ENCODE assay signal across 10 cellular contexts in genomic region chr2:179096090-179096489, GRCh38. TPM values are rescaled to one million over a fixed set of nuclear protein-coding genes. Genes with fewer than 3 reads are reported as not detected.
DNase-seq lines count a peak whose midpoint lies in the region; ATAC-seq, FAIRE-seq and TF ChIP-seq lines count a peak whose summit lies in the region.
"Had no signal": no experiment of that assay in that cellular context is flagged by ENCODE, and none has a peak within 500 bp of the region (broad histone marks: within the 10 kb centered on the region; RNA-seq: fewer than 3 reads in every experiment).

No MANE protein-coding gene starts in this region.

- in situ Hi-C loops in HepG2 (cut with HindIII; ENCODE audit: extremely low pct_ligation_motif_present, low pct_unique_long_range_greater_than_20kb), result no loop called here

- no peaks in the 10 kb centered on the region for H3K9me2 ChIP-seq in MM.1S (replicated peaks; ENCODE audit: insufficient read depth, low read length)

- no peaks in the 10 kb centered on the region for H4K20me1 ChIP-seq in MM.1S (ENCODE audit: insufficient read depth, low read length)
- H4K20me1 ChIP-seq in HepG2 (ENCODE audit: insufficient read depth, low read length), result no peaks in the 10 kb centered on the region

- H3K4me1 ChIP-seq in MM.1S (ENCODE audit: low read length) (peaks cover 34% of the 10 kb centered on the region), HepG2 (ENCODE audit: insufficient read depth, low read length) (no peaks in the 10 kb centered on the region), pancreas (no peaks in the 10 kb centered on the region)

- FAIRE-seq in HepG2 (lab: Jason Lieb, UNC), result no peak
- no peak for FAIRE-seq in frontal cortex (lab: Jason Lieb, UNC)
- no peak for FAIRE-seq in pancreas (lab: Jason Lieb, UNC)

- ATAC-seq in GM21723 (IDR thresholded peaks at IDR 0.05; ENCODE audit: unreplicated experiment), result peak; percentile 99
- ATAC-seq in HepG2, result peak; percentile 24
- ATAC-seq in pancreas, result no peak

- H3K9ac ChIP-seq in MM.1S (ENCODE audit: low read length) (peak overlapping the region; percentile 5; the same call in 1 of the 2 replicates), HepG2 (ENCODE audit: insufficient read depth, low read depth, low read length) (no peak overlapping the region)

- TF ChIP-seq RAD21 in HepG2 (CRISPR knock-in tag; IDR thresholded peaks at IDR 0.05), result no peak

- H3K27ac ChIP-seq in MM.1S (ENCODE audit: low read length) (peak overlapping the region; percentile 73; the same call in 1 of the 2 replicates), HepG2 (ENCODE audit: extremely low read length, insufficient read depth, low read length) (no peak overlapping the region), pancreas (no peak overlapping the region)
- H3K27ac ChIP-seq: 22Rv1 had no signal

- H3K79me2 ChIP-seq in MM.1S (ENCODE audit: low read length) (no peaks in the 10 kb centered on the region), HepG2 (ENCODE audit: insufficient read depth, low read length) (no peaks in the 10 kb centered on the region)

- no peak overlapping the region; the same call in 1 of the 2 replicates for H3K4me3 ChIP-seq in MM.1S (ENCODE audit: low read length)
- no peak overlapping the region for H3K4me3 ChIP-seq in HepG2 (replicated peaks in 1 of 3; ENCODE audit: insufficient read depth in 1 of 3, low read depth in 2 of 3, low read length in 3 of 3)
- H3K4me3 ChIP-seq in pancreas, result no peak overlapping the region

- peak overlapping the region; percentile 55 for H3K4me2 ChIP-seq in MM.1S (ENCODE audit: low read depth, low read length)
- H3K4me2 ChIP-seq in HepG2 (ENCODE audit: low read depth, low read length), result no peak overlapping the region

- no peaks in the 10 kb centered on the region for H3K27me3 ChIP-seq in MM.1S (replicated peaks; ENCODE audit: insufficient read depth, low read length)
- 0 out of 5 replicates have a peak, but pooled peaks cover 0 to 1% of the 10 kb centered on the region in 2 experiments for H3K27me3 ChIP-seq in HepG2 (ENCODE audit: control insufficient read depth in 1 of 2, insufficient read depth in 2 of 2, low read length in 2 of 2)
- H3K27me3 ChIP-seq in pancreas, result no peaks in the 10 kb centered on the region

- CTCF ChIA-PET in HepG2 (lab: Yijun Ruan, JAX; ENCODE audit: low intra/inter-chr PET ratio, low total read pairs), result no interaction called here

- no peak for TF ChIP-seq POLR2A in HepG2 (IDR thresholded peaks at IDR 0.05; ENCODE audit: insufficient read depth in 1 of 2, low read depth in 2 of 2, low read length in 2 of 2)

- no TSS peak for BruUV-seq in HepG2 (replicated peaks; lab: Mats Ljungman, UMichigan)

- intact Hi-C loops in HepG2 (cut with micrococcal nuclease; ENCODE audit: unreplicated experiment), result no loop called here
- intact Hi-C loops in pancreas (cut with DNase I), result no loop called here

- no peaks in the 10 kb centered on the region for H3K36me3 ChIP-seq in MM.1S (replicated peaks; ENCODE audit: insufficient read depth, low read length)
- no peaks in the 10 kb centered on the region for H3K36me3 ChIP-seq in HepG2 (replicated peaks in 1 of 2; ENCODE audit: control insufficient read depth in 1 of 2, insufficient read depth in 2 of 2, low read length in 2 of 2)
- no peaks in the 10 kb centered on the region for H3K36me3 ChIP-seq in pancreas

- POLR2A ChIA-PET in HepG2 (lab: Yijun Ruan, JAX), result no interaction called here

- TF ChIP-seq EP300 in HepG2 (IDR thresholded peaks at IDR 0.05; ENCODE audit: low read depth in 2 of 2, low read length in 2 of 2) (no peak), HepG2 (CRISPR knock-in tag; IDR thresholded peaks at IDR 0.05; ENCODE audit: borderline replicate concordance) (no peak)

- peaks cover 19% of the 10 kb centered on the region for H3F3A ChIP-seq in MM.1S (ENCODE audit: insufficient read depth, low read length)

- H3K9me3 ChIP-seq in MM.1S (replicated peaks; ENCODE audit: insufficient read depth, low read length), result no peaks in the 10 kb centered on the region; the same call in 1 of the 2 replicates
- peaks cover 7% of the 10 kb centered on the region; the same call in 1 of the 2 replicates for H3K9me3 ChIP-seq in HepG2 (ENCODE audit: low read length)
- no peaks in the 10 kb centered on the region for H3K9me3 ChIP-seq in pancreas

- TF ChIP-seq CTCF in MM.1S (IDR thresholded peaks at IDR 0.05; ENCODE audit: low read length) (peak; percentile 29; the same call in 1 of the 2 replicates), HepG2 (CRISPR knock-in tag; IDR thresholded peaks at IDR 0.05) (no peak), pancreas (IDR thresholded peaks at IDR 0.05) (no peak)

- peak; percentile 53 for DNase-seq in DMS53 (lab: John Stamatoyannopoulos, UW)
- no peak for DNase-seq in DMS53 treated with DMSO at 0.1 percent for 48 hours (lab: John Stamatoyannopoulos, UW; ENCODE audit: unreplicated experiment)
- peak; percentile 94 for DNase-seq in MM.1S
- DNase-seq in HepG2 (ENCODE audit: low spot score), result no peak
- no peak for DNase-seq in frontal cortex (ENCODE audit: low spot score in 2 of 2)
- DNase-seq in pancreas, result no peak
- DNase-seq in NCI-H1092 treated with DMSO at 0.1 percent for 48 hours (lab: John Stamatoyannopoulos, UW), result no peak
- DNase-seq: NCI-H1105 treated with DMSO at 0.1 percent for 48 hours had no signal

- 24% methylated on average over 3 of the region's 3 CpGs for WGBS in HepG2 (ENCODE audit: low lambda C conversion rate)
- WGBS in pancreas, 2 donors, result 78 to 85% methylated on average over 3 of the region's 3 CpGs

- H2AFZ ChIP-seq in MM.1S (ENCODE audit: low read length), result peak overlapping the region; percentile 59
- H2AFZ ChIP-seq in HepG2 (ENCODE audit: low read length), result no peak overlapping the region

TF ChIP-seq in HepG2, 621 proteins besides CTCF, POLR2A, EP300 and RAD21 (continues in another document):
- TF ChIP-seq MXD3 (CRISPR knock-in tag; IDR thresholded peaks at IDR 0.05) (no peak), ZMYM3 (CRISPR knock-in tag; IDR thresholded peaks at IDR 0.05) (no peak), ZNF841 (CRISPR knock-in tag; IDR thresholded peaks at IDR 0.05; ENCODE audit: borderline replicate concordance) (no peak), ZBTB44 (CRISPR knock-in tag; IDR thresholded peaks at IDR 0.05) (no peak), ZNF780A (CRISPR knock-in tag; IDR thresholded peaks at IDR 0.05) (no peak), THAP7 (CRISPR knock-in tag; IDR thresholded peaks at IDR 0.05) (no peak), NR1H2 (CRISPR knock-in tag; IDR thresholded peaks at IDR 0.05; ENCODE audit: borderline replicate concordance, low read depth) (no peak)

RNA-seq across cellular contexts. Expression of gene CCDC141, which starts 46.2 kb away (rescaled TPM):
- total RNA-seq in HepG2 (2016; rRNA removed; fragmentation: Illumina TruSeq; extraction: Trizol) (not detected in 2 replicates), frontal cortex (1.2 TPM), pancreas (10 to 100 TPM in 1 of 6 donors, 1 to 10 TPM in 5; 3.9 to 11.3 (median 6.4) TPM)
- not detected in 2 replicates for total RNA-seq in HepG2 (2016; cell fraction: cytosol; rRNA removed; fragmentation: Illumina TruSeq; extraction: Trizol; ENCODE audit: low read depth)
- not detected in 2 replicates for total RNA-seq in HepG2 (2016; cell fraction: insoluble cytoplasmic fraction; rRNA removed; fragmentation: Illumina TruSeq; extraction: Trizol)
- not detected in 2 replicates for total RNA-seq in HepG2 (2016; cell fraction: membrane; rRNA removed; fragmentation: Illumina TruSeq; extraction: Trizol)
- total RNA-seq in HepG2 (2016; cell fraction: nucleus; rRNA removed; fragmentation: Illumina TruSeq; extraction: Trizol), result not detected in 2 replicates
- polyA plus RNA-seq in HepG2 (2011; rRNA removed) (not detected in 2 replicates), pancreas (1 to 10 TPM in 1 of 2 donors, under 1 TPM in 1; 0.66 to 2.4 TPM)
- not detected in 2 replicates for polyA plus RNA-seq in HepG2 (2011; cell fraction: cytosol; rRNA removed)
- polyA plus RNA-seq in HepG2 (2011; cell fraction: nucleus; rRNA removed), result not detected in 2 replicates
- polyA plus RNA-seq in HepG2 (2012), result not detected in 2 replicates
- not detected in 2 replicates for polyA plus RNA-seq in HepG2 (2016; cell fraction: cytosol; fragmentation: Illumina TruSeq; extraction: Trizol; ENCODE audit: low read depth)
- not detected in 2 replicates for polyA plus RNA-seq in HepG2 (2016; cell fraction: insoluble cytoplasmic fraction; fragmentation: Illumina TruSeq; extraction: Trizol; ENCODE audit: low read depth)
- not detected in 2 replicates for polyA plus RNA-seq in HepG2 (2016; cell fraction: membrane; fragmentation: Illumina TruSeq; extraction: Trizol; ENCODE audit: low read depth)
- polyA plus RNA-seq in HepG2 (2016; cell fraction: nucleus; fragmentation: Illumina TruSeq; extraction: Trizol; ENCODE audit: insufficient read depth, low read depth), result not detected in 2 replicates
- polyA minus RNA-seq in HepG2 (2011; rRNA and poly(A)+ RNA removed; ENCODE audit: low replicate concordance), result 0.02 and 0.06 TPM in 2 replicates
- polyA minus RNA-seq in HepG2 (2011; cell fraction: cytosol; rRNA and poly(A)+ RNA removed), result not detected in 2 replicates
- polyA minus RNA-seq in HepG2 (2011; cell fraction: nucleus; rRNA and poly(A)+ RNA removed), result not detected in 2 replicates

Comparison
In these comparisons a context has a peak if more than half of its experiments do, and no peak if none do; other contexts are left out.
1. DNase-seq: peak in DMS53 (single experiment) and MM.1S (single experiment); none in DMS53 treated with DMSO at 0.1 percent for 48 hours (single experiment), HepG2 (single experiment), frontal cortex (0 of 2), pancreas (0 of 6) and NCI-H1092 treated with DMSO at 0.1 percent for 48 hours (single experiment).
2. ATAC-seq: peak in GM21723 (single experiment) and HepG2 (single experiment); none in pancreas (0 of 4).